ENCODE assay signal across 8 cellular contexts in genomic region chr7:954330-955238, GRCh38. TPM values are rescaled to one million over a fixed set of nuclear protein-coding genes. Genes with fewer than 3 reads are reported as not detected.
DNase-seq lines count a peak whose midpoint lies in the region; ATAC-seq and TF ChIP-seq lines count a peak whose summit lies in the region.

Gene ADAP1 (minus strand): TSS chr7:954680. CDS start chr7:954477, 203 bp downstream.

- peak; percentile 50 for DNase-seq in EH (ENCODE audit: low read depth)
- DNase-seq in NT2/D1 (ENCODE audit: low read depth, low spot score): no peak
- peak; percentile 82 for DNase-seq in activated effector memory CD4-positive, alpha-beta T cell treated with anti-CD3 and anti-CD28 coated beads, Interleukin-2, amount 50 U/mL, for 16 hours
- no peak for DNase-seq in cardiac septum (ENCODE audit: low spot score)
- no peak for DNase-seq in osteocyte (ENCODE audit: extremely low spot score, unreplicated experiment)

- H3K4me1 ChIP-seq in NT2/D1 (ENCODE audit: insufficient read depth, insufficient read length) (peaks cover 27% of the 10 kb centered on the region), urinary bladder (ENCODE audit: insufficient read depth) (no peaks in the 10 kb centered on the region)

- peaks cover 6% of the 10 kb centered on the region for H3K4me1 Mint-ChIP-seq in osteocyte (ENCODE audit: unreplicated experiment)

- H3K36me3 ChIP-seq in NT2/D1 (ENCODE audit: insufficient read depth, insufficient read length, low read length) (no peaks in the 10 kb centered on the region), urinary bladder (ENCODE audit: insufficient read depth) (no peaks in the 10 kb centered on the region)

- H3K9me3 ChIP-seq in NT2/D1 (ENCODE audit: insufficient read depth, low read length): no peaks in the 10 kb centered on the region

- intact Hi-C loops in cardiac septum (cut with DNase I): loop anchor here (5.0 kb wide), 1 partner anchor 47 kb away; no protein-coding TSS in a partner anchor

- H3K9me3 Mint-ChIP-seq in osteocyte (ENCODE audit: unreplicated experiment): no peaks in the 10 kb centered on the region

- H3K36me3 Mint-ChIP-seq in osteocyte (ENCODE audit: unreplicated experiment): no peaks in the 10 kb centered on the region

- peak within 1 kb of the TSS; percentile 65 for H3K4me3 Mint-ChIP-seq in osteocyte (ENCODE audit: unreplicated experiment)

- 8% methylated on average over 107 of the region's 115 CpGs for WGBS in urinary bladder

- H3K27ac ChIP-seq in urinary bladder (ENCODE audit: low read depth): no peak within 1 kb of the TSS

- peak within 1 kb of the TSS; percentile 46 for H3K4me3 ChIP-seq in NT2/D1 (ENCODE audit: insufficient read length, low read depth)
- H3K4me3 ChIP-seq in urinary bladder (ENCODE audit: low read depth, low read length): peak within 1 kb of the TSS; percentile 68

- peak within 1 kb of the TSS; percentile 69 for H3K27ac Mint-ChIP-seq in osteocyte (ENCODE audit: unreplicated experiment)

- H3K27me3 ChIP-seq in NT2/D1 (ENCODE audit: insufficient read depth, insufficient read length): peaks cover 27% of the 10 kb centered on the region

- TF ChIP-seq CTCF in osteocyte (IDR thresholded peaks at IDR 0.05): peak; percentile 19

- ATAC-seq in GM21737 (IDR thresholded peaks at IDR 0.05; ENCODE audit: unreplicated experiment) (peak; percentile 49), GM18519 (IDR thresholded peaks at IDR 0.05; ENCODE audit: low FRiP score, unreplicated experiment) (no peak)

- peak within 1 kb of the TSS; percentile 61 for H3K9ac ChIP-seq in NT2/D1 (ENCODE audit: insufficient read length, low read depth)

- peaks cover 3% of the 10 kb centered on the region for H3K27me3 Mint-ChIP-seq in osteocyte (ENCODE audit: unreplicated experiment)

RNA-seq across cellular contexts. Expression of gene ADAP1, which starts in this region (rescaled TPM):
- total RNA-seq in cardiac septum: 12.5 TPM
- 5.8 and 7.0 TPM in 2 replicates for total RNA-seq in osteocyte
- total RNA-seq in urinary bladder: 11.7 TPM
- 13.7 TPM for polyA plus RNA-seq in urinary bladder

Comparison
In these comparisons a context has a peak if more than half of its experiments do, and no peak if none do; other contexts are left out.
1. DNase-seq: peak in EH (single experiment) and activated effector memory CD4-positive, alpha-beta T cell treated with anti-CD3 and anti-CD28 coated beads, Interleukin-2, amount 50 U/mL, for 16 hours (single experiment); none in NT2/D1 (single experiment), cardiac septum (single experiment) and osteocyte (single experiment).